25 cellular contexts compared by ENCODE assay signal in genomic region chr18:65846107-65846506, GRCh38.
"Had no signal": no experiment of that assay in that cellular context is flagged by ENCODE, and none has a peak within 500 bp of the region (broad histone marks: within the 10 kb centered on the region; RNA-seq: fewer than 3 reads in every experiment).

No MANE protein-coding gene starts in this region.

- H3K36me3 ChIP-seq: esophagus squamous epithelium, gastrocnemius medialis, heart right ventricle, left lung, lower lobe of right lung had no signal

- H3K27ac ChIP-seq: epithelial cell of prostate, esophagus squamous epithelium, gastrocnemius medialis, heart right ventricle, left lung, lower lobe of right lung had no signal

- DNase-seq: cortex of kidney; effector CD8-positive, alpha-beta T cell; effector memory CD8-positive, alpha-beta T cell; endodermal cell; erythroblast; esophagus squamous epithelium; foreskin fibroblast; foreskin melanocyte; gastrocnemius medialis; glutamatergic neuron; head of caudate nucleus; heart right ventricle; hippocampal formation; left cardiac atrium; left lung; left ventricle myocardium superior; lower lobe of right lung; mesenchymal stem cell; mucosa of descending colon; naive B cell had no signal

- H3K4me3 ChIP-seq: esophagus squamous epithelium, gastrocnemius medialis, heart right ventricle, left lung, lower lobe of right lung, mucosa of descending colon had no signal

- FAIRE-seq: endometrium, islet of Langerhans, keratinocyte had no signal

- H3K4me1 ChIP-seq: esophagus squamous epithelium, gastrocnemius medialis, heart right ventricle, left lung, lower lobe of right lung had no signal

- H3K27me3 ChIP-seq: esophagus squamous epithelium, gastrocnemius medialis, heart right ventricle, left lung had no signal

- H3K9me3 ChIP-seq: esophagus squamous epithelium, gastrocnemius medialis, heart right ventricle, left lung, lower lobe of right lung, mucosa of descending colon had no signal

- ATAC-seq: effector memory CD8-positive, alpha-beta T cell; esophagus mucosa; gastrocnemius medialis; heart right ventricle; left cardiac atrium; left lung; left ventricle myocardium superior; lower lobe of right lung; mucosa of descending colon had no signal
